ENCODE assay signal across 1 cellular context in the genomic region with DNA sequence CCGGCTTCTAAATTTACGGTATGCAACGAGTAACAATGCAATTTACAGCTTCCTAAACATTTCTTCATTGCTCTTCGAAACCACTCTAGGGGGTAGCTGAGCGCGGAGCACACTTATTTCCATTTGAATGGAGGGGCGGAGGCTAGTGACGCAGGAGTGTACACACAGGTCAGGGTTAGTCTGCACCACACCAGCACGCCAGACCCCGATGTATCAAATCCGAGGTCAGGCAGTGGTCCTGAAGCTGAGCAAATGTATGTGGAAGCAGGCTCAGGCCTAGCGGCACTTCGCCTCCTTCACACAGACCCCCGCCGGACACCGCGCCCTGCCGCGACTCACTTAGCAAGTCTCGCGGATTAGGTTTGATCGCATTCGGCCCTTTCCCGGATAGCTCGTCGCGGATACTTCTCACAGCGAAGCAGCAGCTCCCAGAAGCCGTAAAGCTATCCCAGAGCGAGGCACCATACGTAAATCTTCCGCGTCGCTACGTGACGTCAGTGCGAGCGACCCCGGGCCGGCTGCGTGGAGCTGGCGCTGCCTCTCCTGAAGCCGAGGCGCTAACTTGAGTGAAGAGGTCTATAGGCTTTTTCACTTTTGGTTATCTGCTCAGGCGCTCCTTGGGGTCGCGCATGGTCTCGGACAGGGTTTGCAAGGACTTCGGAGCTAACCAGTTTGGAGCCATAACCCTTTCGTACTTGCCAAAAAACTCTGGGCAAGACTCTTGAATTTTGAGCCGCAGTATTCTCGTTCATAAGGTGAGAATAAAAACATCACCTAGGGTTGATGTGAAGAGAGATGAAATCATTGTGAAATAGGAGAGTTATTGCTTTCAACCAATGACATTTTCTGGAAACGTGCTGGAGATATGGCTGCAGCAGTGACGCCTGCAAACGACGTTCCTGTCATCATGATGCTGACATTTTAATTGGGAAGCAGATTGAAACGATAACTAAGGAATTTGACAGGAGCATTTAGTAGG.
TF ChIP-seq lines count a peak whose summit lies in the region.

A gene with protein sequence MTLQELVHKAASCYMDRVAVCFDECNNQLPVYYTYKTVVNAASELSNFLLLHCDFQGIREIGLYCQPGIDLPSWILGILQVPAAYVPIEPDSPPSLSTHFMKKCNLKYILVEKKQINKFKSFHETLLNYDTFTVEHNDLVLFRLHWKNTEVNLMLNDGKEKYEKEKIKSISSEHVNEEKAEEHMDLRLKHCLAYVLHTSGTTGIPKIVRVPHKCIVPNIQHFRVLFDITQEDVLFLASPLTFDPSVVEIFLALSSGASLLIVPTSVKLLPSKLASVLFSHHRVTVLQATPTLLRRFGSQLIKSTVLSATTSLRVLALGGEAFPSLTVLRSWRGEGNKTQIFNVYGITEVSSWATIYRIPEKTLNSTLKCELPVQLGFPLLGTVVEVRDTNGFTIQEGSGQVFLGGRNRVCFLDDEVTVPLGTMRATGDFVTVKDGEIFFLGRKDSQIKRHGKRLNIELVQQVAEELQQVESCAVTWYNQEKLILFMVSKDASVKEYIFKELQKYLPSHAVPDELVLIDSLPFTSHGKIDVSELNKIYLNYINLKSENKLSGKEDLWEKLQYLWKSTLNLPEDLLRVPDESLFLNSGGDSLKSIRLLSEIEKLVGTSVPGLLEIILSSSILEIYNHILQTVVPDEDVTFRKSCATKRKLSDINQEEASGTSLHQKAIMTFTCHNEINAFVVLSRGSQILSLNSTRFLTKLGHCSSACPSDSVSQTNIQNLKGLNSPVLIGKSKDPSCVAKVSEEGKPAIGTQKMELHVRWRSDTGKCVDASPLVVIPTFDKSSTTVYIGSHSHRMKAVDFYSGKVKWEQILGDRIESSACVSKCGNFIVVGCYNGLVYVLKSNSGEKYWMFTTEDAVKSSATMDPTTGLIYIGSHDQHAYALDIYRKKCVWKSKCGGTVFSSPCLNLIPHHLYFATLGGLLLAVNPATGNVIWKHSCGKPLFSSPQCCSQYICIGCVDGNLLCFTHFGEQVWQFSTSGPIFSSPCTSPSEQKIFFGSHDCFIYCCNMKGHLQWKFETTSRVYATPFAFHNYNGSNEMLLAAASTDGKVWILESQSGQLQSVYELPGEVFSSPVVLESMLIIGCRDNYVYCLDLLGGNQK (minus strand): TSS at position 469 of the 979 bp plus-strand sequence. CDS start 3,192 bp downstream, outside the sequence.

TF ChIP-seq in WTC11, 78 proteins besides CTCF, POLR2A, EP300 and RAD21 (continued from another document and continues in another):
- TF ChIP-seq, protein P1, sequence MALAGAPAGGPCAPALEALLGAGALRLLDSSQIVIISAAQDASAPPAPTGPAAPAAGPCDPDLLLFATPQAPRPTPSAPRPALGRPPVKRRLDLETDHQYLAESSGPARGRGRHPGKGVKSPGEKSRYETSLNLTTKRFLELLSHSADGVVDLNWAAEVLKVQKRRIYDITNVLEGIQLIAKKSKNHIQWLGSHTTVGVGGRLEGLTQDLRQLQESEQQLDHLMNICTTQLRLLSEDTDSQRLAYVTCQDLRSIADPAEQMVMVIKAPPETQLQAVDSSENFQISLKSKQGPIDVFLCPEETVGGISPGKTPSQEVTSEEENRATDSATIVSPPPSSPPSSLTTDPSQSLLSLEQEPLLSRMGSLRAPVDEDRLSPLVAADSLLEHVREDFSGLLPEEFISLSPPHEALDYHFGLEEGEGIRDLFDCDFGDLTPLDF (CRISPR knock-in tag; IDR thresholded peaks at IDR 0.05) = 0 out of 2 replicates have a peak, but pooled peaks have one; percentile 48
- 0 out of 2 replicates have a peak, but pooled peaks have one; percentile 30 for TF ChIP-seq TEAD4 (CRISPR knock-in tag; IDR thresholded peaks at IDR 0.05)
- 0 out of 2 replicates have a peak, but pooled peaks have one; percentile 40 for TF ChIP-seq GABPB1 (CRISPR knock-in tag; IDR thresholded peaks at IDR 0.05)
- no peak for TF ChIP-seq RORB (CRISPR knock-in tag; IDR thresholded peaks at IDR 0.05)
- TF ChIP-seq, protein P2, sequence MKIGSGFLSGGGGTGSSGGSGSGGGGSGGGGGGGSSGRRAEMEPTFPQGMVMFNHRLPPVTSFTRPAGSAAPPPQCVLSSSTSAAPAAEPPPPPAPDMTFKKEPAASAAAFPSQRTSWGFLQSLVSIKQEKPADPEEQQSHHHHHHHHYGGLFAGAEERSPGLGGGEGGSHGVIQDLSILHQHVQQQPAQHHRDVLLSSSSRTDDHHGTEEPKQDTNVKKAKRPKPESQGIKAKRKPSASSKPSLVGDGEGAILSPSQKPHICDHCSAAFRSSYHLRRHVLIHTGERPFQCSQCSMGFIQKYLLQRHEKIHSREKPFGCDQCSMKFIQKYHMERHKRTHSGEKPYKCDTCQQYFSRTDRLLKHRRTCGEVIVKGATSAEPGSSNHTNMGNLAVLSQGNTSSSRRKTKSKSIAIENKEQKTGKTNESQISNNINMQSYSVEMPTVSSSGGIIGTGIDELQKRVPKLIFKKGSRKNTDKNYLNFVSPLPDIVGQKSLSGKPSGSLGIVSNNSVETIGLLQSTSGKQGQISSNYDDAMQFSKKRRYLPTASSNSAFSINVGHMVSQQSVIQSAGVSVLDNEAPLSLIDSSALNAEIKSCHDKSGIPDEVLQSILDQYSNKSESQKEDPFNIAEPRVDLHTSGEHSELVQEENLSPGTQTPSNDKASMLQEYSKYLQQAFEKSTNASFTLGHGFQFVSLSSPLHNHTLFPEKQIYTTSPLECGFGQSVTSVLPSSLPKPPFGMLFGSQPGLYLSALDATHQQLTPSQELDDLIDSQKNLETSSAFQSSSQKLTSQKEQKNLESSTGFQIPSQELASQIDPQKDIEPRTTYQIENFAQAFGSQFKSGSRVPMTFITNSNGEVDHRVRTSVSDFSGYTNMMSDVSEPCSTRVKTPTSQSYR (CRISPR knock-in tag; IDR thresholded peaks at IDR 0.05) = no peak
- TF ChIP-seq ATF1 (CRISPR knock-in tag; IDR thresholded peaks at IDR 0.05) = peak; percentile 94; the same call in 1 of the 2 replicates
- no peak for TF ChIP-seq NFYB (CRISPR knock-in tag; conservative IDR thresholded peaks at IDR 0.05; ENCODE audit: low read depth)
- no peak for TF ChIP-seq EMX1 (CRISPR knock-in tag; IDR thresholded peaks at IDR 0.05)
- TF ChIP-seq, protein P3, sequence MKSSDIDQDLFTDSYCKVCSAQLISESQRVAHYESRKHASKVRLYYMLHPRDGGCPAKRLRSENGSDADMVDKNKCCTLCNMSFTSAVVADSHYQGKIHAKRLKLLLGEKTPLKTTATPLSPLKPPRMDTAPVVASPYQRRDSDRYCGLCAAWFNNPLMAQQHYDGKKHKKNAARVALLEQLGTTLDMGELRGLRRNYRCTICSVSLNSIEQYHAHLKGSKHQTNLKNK (CRISPR knock-in tag; IDR thresholded peaks at IDR 0.05) = 0 out of 2 replicates have a peak, but pooled peaks have one; percentile 42
- TF ChIP-seq FOXP1 (CRISPR knock-in tag; IDR thresholded peaks at IDR 0.05; ENCODE audit: borderline replicate concordance) = peak; percentile 78; the same call in 1 of the 2 replicates
- TF ChIP-seq NR2C2 (CRISPR knock-in tag; IDR thresholded peaks at IDR 0.05) = no peak
- no peak for TF ChIP-seq MXD4 (CRISPR knock-in tag; IDR thresholded peaks at IDR 0.05; ENCODE audit: borderline replicate concordance)
- TF ChIP-seq CREM (CRISPR knock-in tag; IDR thresholded peaks at IDR 0.05) = peak; percentile 100
- TF ChIP-seq, protein P4, sequence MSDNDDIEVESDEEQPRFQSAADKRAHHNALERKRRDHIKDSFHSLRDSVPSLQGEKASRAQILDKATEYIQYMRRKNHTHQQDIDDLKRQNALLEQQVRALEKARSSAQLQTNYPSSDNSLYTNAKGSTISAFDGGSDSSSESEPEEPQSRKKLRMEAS (CRISPR knock-in tag; IDR thresholded peaks at IDR 0.05) = peak; percentile 89
- TF ChIP-seq, protein P5, sequence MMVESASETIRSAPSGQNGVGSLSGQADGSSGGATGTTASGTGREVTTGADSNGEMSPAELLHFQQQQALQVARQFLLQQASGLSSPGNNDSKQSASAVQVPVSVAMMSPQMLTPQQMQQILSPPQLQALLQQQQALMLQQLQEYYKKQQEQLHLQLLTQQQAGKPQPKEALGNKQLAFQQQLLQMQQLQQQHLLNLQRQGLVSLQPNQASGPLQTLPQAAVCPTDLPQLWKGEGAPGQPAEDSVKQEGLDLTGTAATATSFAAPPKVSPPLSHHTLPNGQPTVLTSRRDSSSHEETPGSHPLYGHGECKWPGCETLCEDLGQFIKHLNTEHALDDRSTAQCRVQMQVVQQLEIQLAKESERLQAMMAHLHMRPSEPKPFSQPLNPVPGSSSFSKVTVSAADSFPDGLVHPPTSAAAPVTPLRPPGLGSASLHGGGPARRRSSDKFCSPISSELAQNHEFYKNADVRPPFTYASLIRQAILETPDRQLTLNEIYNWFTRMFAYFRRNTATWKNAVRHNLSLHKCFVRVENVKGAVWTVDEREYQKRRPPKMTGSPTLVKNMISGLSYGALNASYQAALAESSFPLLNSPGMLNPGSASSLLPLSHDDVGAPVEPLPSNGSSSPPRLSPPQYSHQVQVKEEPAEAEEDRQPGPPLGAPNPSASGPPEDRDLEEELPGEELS (CRISPR knock-in tag; IDR thresholded peaks at IDR 0.05) = peak; percentile 92
- TF ChIP-seq TEAD1 (CRISPR knock-in tag; IDR thresholded peaks at IDR 0.05) = peak; percentile 87
- TF ChIP-seq, protein P6, sequence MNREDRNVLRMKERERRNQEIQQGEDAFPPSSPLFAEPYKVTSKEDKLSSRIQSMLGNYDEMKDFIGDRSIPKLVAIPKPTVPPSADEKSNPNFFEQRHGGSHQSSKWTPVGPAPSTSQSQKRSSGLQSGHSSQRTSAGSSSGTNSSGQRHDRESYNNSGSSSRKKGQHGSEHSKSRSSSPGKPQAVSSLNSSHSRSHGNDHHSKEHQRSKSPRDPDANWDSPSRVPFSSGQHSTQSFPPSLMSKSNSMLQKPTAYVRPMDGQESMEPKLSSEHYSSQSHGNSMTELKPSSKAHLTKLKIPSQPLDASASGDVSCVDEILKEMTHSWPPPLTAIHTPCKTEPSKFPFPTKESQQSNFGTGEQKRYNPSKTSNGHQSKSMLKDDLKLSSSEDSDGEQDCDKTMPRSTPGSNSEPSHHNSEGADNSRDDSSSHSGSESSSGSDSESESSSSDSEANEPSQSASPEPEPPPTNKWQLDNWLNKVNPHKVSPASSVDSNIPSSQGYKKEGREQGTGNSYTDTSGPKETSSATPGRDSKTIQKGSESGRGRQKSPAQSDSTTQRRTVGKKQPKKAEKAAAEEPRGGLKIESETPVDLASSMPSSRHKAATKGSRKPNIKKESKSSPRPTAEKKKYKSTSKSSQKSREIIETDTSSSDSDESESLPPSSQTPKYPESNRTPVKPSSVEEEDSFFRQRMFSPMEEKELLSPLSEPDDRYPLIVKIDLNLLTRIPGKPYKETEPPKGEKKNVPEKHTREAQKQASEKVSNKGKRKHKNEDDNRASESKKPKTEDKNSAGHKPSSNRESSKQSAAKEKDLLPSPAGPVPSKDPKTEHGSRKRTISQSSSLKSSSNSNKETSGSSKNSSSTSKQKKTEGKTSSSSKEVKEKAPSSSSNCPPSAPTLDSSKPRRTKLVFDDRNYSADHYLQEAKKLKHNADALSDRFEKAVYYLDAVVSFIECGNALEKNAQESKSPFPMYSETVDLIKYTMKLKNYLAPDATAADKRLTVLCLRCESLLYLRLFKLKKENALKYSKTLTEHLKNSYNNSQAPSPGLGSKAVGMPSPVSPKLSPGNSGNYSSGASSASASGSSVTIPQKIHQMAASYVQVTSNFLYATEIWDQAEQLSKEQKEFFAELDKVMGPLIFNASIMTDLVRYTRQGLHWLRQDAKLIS (CRISPR knock-in tag; IDR thresholded peaks at IDR 0.05; ENCODE audit: borderline replicate concordance) = no peak
- TF ChIP-seq PRRX2 (CRISPR knock-in tag; IDR thresholded peaks at IDR 0.05) = no peak
- TF ChIP-seq ZNF671 (CRISPR knock-in tag; IDR thresholded peaks at IDR 0.05) = no peak
- TF ChIP-seq ZNF232 (CRISPR knock-in tag; IDR thresholded peaks at IDR 0.05) = peak; percentile 55; the same call in 1 of the 2 replicates
- no peak for TF ChIP-seq NR3C1 (CRISPR knock-in tag; conservative IDR thresholded peaks at IDR 0.05; ENCODE audit: low read depth)
- TF ChIP-seq ZBTB21 (CRISPR knock-in tag; IDR thresholded peaks at IDR 0.05; ENCODE audit: borderline replicate concordance) = no peak
- 0 out of 2 replicates have a peak, but pooled peaks have one; percentile 79 for TF ChIP-seq IRF1 (CRISPR knock-in tag; IDR thresholded peaks at IDR 0.05)
- TF ChIP-seq FOXJ3 (CRISPR knock-in tag; IDR thresholded peaks at IDR 0.05; ENCODE audit: borderline replicate concordance) = no peak
- peak; percentile 80 for TF ChIP-seq CREB1 (CRISPR knock-in tag; IDR thresholded peaks at IDR 0.05)
- TF ChIP-seq ZBTB43 (CRISPR knock-in tag; IDR thresholded peaks at IDR 0.05) = no peak
- no peak for TF ChIP-seq ESRRA (CRISPR knock-in tag; IDR thresholded peaks at IDR 0.05; ENCODE audit: borderline replicate concordance)
- TF ChIP-seq, protein P7, sequence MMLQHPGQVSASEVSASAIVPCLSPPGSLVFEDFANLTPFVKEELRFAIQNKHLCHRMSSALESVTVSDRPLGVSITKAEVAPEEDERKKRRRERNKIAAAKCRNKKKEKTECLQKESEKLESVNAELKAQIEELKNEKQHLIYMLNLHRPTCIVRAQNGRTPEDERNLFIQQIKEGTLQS (CRISPR knock-in tag; conservative IDR thresholded peaks at IDR 0.05) = no peak
